Comparison of ENCODE assay signal across 1 cellular context in genomic region chr11:88229303-88229702, GRCh38.
A peak's percentile ranks its signal among the peaks of the same experiment; 100 is the strongest.
TF ChIP-seq lines count a peak whose summit lies in the region.

No MANE protein-coding gene starts in this region.

TF ChIP-seq in K562, 482 proteins besides CTCF, POLR2A, EP300 and RAD21:
- TF ChIP-seq FOXP4 (CRISPR knock-in tag; IDR thresholded peaks at IDR 0.05; ENCODE audit: borderline replicate concordance) (no peak), NELFE (IDR thresholded peaks at IDR 0.05; ENCODE audit: insufficient read depth, insufficient read length) (no peak), BRF1 (IDR thresholded peaks at IDR 0.05; ENCODE audit: borderline replicate concordance, extremely low read depth, insufficient read length) (no peak), THAP12 (CRISPR knock-in tag; IDR thresholded peaks at IDR 0.05) (no peak), PRMT5 (CRISPR knock-in tag; IDR thresholded peaks at IDR 0.05) (no peak), TRIM28 (IDR thresholded peaks at IDR 0.05) (peak; percentile 69; the same call in 1 of the 2 replicates), HES1 (IDR thresholded peaks at IDR 0.05; ENCODE audit: low read depth) (no peak), U2AF1 (optimal IDR thresholded peaks at IDR 0.05; ENCODE audit: low read depth, low read length) (no peak)
